8 cellular contexts compared by ENCODE assay signal in the genomic region with DNA sequence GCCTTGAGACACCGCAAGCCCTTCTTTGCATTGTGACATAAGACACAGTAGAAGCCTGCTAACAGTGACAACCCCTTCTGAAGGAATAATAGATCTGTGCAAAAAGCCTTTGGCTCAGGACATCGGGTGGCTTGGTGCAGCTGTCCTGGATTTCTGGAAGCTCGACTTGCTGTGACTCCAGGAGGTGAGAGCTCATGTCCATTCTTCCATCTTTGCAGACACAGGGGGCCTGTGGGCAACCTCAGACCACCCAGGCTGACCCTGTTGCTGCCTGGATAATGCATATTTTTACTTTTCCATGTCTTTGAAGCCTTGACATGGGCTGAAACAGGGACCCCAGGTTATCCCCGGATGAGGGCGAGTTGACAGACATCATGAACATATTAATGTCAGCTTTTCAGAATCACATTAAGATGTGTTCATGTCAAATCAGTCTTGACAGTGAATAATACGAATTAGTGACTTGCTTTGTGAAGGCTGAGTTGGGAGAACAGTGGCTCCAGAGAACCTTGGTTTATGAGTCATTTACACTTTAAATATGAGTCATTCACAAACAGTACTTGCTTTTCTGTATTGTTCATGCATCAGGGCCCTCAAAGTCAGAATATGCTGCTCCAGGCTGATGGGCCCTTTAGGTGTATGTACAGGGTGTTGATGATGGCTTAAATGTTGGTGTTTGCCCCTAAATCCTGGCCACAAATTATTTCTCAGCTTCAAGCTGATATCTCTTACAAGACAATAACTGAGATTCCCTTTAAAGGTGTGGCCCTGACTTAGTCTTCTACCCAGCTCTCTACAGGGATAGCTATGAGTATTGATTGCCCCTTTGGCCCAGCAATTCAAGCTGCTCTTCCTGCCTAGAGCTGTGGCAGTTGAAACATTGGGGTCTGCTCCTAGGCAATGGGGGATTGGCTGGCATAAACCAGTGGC.
DNase-seq lines count a peak whose midpoint lies in the region; ATAC-seq, FAIRE-seq and TF ChIP-seq lines count a peak whose summit lies in the region.

No MANE protein-coding gene starts in this region.

- H3K27me3 ChIP-seq in GM12878 (replicated peaks in 1 of 2; ENCODE audit: control insufficient read depth in 2 of 2, insufficient read depth in 2 of 2, low read length in 1 of 2) = no peaks in the 10 kb centered on the region; a peak in 1 of 4 replicates
- peaks cover 0 to 2% of the 10 kb centered on the region in 2 donors for H3K27me3 ChIP-seq in small intestine (ENCODE audit: control insufficient read depth in 2 of 2, insufficient read depth in 2 of 2, low read length in 2 of 2)

- FAIRE-seq in GM12878 (lab: Jason Lieb, UNC) (no peak), small intestine (lab: Jason Lieb, UNC) (no peak)

- H3K4me3 ChIP-seq in GM12878 = no peak overlapping the region
- H3K4me3 ChIP-seq in small intestine (ENCODE audit: low read depth in 1 of 2, low read length in 2 of 2) = no peak overlapping the region

- RAD21 ChIA-PET in GM12878 (lab: Charles Lee; ENCODE audit: unreplicated experiment) = no interaction called here

- H3K9me3 Mint-ChIP-seq in activated CD8-positive, alpha-beta memory T cell treated with anti-CD3 and anti-CD28 coated beads, Interleukin-2, amount 10 ng/mL, durations not matched to agents 7 days and 5 days (ENCODE audit: low read depth) = peaks cover 11% of the 10 kb centered on the region

- H3K36me3 ChIP-seq in GM12878 (ENCODE audit: control insufficient read depth in 2 of 2, insufficient read depth in 2 of 2, low read length in 1 of 2) = no peaks in the 10 kb centered on the region
- H3K36me3 ChIP-seq in small intestine (ENCODE audit: control insufficient read depth in 2 of 2, insufficient read depth in 2 of 2, low read length in 2 of 2) = no peaks in the 10 kb centered on the region

- H3K9me3 ChIP-seq in GM12878 (replicated peaks; ENCODE audit: control insufficient read depth, insufficient read depth, low read length) = peaks cover 3% of the 10 kb centered on the region; the same call in 2 of the 3 replicates
- H3K9me3 ChIP-seq in small intestine (ENCODE audit: control insufficient read depth, low read depth) = no peaks in the 10 kb centered on the region

- in situ Hi-C loops in GM12878 (cut with MboI) = no loop called here

- SMC1A ChIA-PET in GM12878 (lab: Charles Lee; ENCODE audit: uncharacterized antibody, unreplicated experiment) = interaction anchor here (1.3 to 1.5 kb wide), 2 partner anchors 93 to 221 kb away, joined by 3 to 4 read pairs; no protein-coding TSS in a partner anchor

- H3K4me3 Mint-ChIP-seq in activated CD8-positive, alpha-beta memory T cell treated with anti-CD3 and anti-CD28 coated beads, Interleukin-2, amount 10 ng/mL, durations not matched to agents 7 days and 5 days = no peak overlapping the region

- TF ChIP-seq RAD21 in GM12878 (IDR thresholded peaks at IDR 0.05; ENCODE audit: insufficient read depth, low read depth, low read length) = no peak

- no peak overlapping the region for H3K9ac ChIP-seq in GM12878 (ENCODE audit: control insufficient read depth, insufficient read depth, low read length)

- H3K27ac Mint-ChIP-seq in activated CD8-positive, alpha-beta memory T cell treated with anti-CD3 and anti-CD28 coated beads, Interleukin-2, amount 10 ng/mL, durations not matched to agents 7 days and 5 days = no peak overlapping the region

- BruUV-seq in GM12878 (replicated peaks; lab: Mats Ljungman, UMichigan) = no TSS peak

- POLR2A ChIA-PET in GM12878 (lab: Charles Lee) = no interaction called here

- H3K4me1 ChIP-seq in GM12878 (ENCODE audit: control insufficient read depth, insufficient read depth, low read length) (no peaks in the 10 kb centered on the region), small intestine (ENCODE audit: control insufficient read depth in 2 of 2, insufficient read depth in 1 of 2, low read depth in 1 of 2, low read length in 1 of 2) (peaks cover 0 to 2% of the 10 kb centered on the region in 2 donors)

- no peak overlapping the region for H3K4me2 ChIP-seq in GM12878 (ENCODE audit: control insufficient read depth, insufficient read depth)

- intact Hi-C loops in GM12878 (cut with micrococcal nuclease; ENCODE audit: unreplicated experiment) = loop anchor here (2.0 kb wide), 1 partner anchor 27 kb away; no protein-coding TSS in a partner anchor

- no peaks in the 10 kb centered on the region for H3K79me2 ChIP-seq in GM12878 (ENCODE audit: control insufficient read depth, insufficient read depth, low read length)

- no peak for TF ChIP-seq CTCF in GM12878 (IDR thresholded peaks at IDR 0.05 in 2 of 3, conservative IDR thresholded peaks at IDR 0.05 in 1 of 3; ENCODE audit: control insufficient read depth in 2 of 3, extremely low read depth in 1 of 3, insufficient read depth in 1 of 3, low read depth in 3 of 3, low read length in 3 of 3)

- H2AFZ ChIP-seq in GM12878 (ENCODE audit: control insufficient read depth, low read depth, low read length) = no peak overlapping the region

- ATAC-seq in activated CD8-positive, alpha-beta memory T cell treated with anti-CD3 and anti-CD28 coated beads, Interleukin-2, amount 10 ng/mL, durations not matched to agents 7 days and 5 days = peak; percentile 96
- ATAC-seq in HG03175 (IDR thresholded peaks at IDR 0.05; ENCODE audit: unreplicated experiment) (peak; percentile 76), GM12878 (peak; percentile 93), HG02798 (IDR thresholded peaks at IDR 0.05; ENCODE audit: poor library complexity, unreplicated experiment) (no peak)

- TF ChIP-seq EP300 in GM12878 (IDR thresholded peaks at IDR 0.05; ENCODE audit: borderline replicate concordance in 1 of 2, control insufficient read depth in 1 of 2, low read depth in 2 of 2, low read length in 2 of 2) = no peak

- H3K36me3 Mint-ChIP-seq in activated CD8-positive, alpha-beta memory T cell treated with anti-CD3 and anti-CD28 coated beads, Interleukin-2, amount 10 ng/mL, durations not matched to agents 7 days and 5 days = peaks cover 3% of the 10 kb centered on the region

- CTCF ChIA-PET in activated CD8-positive, alpha-beta memory T cell treated with anti-CD3 and anti-CD28 coated beads, Interleukin-2, amount 10 ng/mL, durations not matched to agents 7 days and 5 days (lab: Charles Lee) = interaction anchor here (1.0 to 1.7 kb wide), 3 partner anchors 9 to 233 kb away, joined by 5 to 7 read pairs (median 6); partner anchors contain the start of gene ULBP3
- CTCF ChIA-PET in GM12878 (lab: Yijun Ruan, JAX) = interaction anchor here (0.7 to 1.1 kb wide), 3 partner anchors 92 to 231 kb away, joined by 3 read pairs; no protein-coding TSS in a partner anchor

- no peak overlapping the region for H3K27ac ChIP-seq in GM12878 (ENCODE audit: control insufficient read depth, insufficient read depth)
- H3K27ac ChIP-seq in small intestine (ENCODE audit: low read depth in 1 of 2, low read length in 1 of 2) = peak overlapping the region in 1 of 2 donors; percentile 25

- peak; percentile 50 for DNase-seq in activated CD8-positive, alpha-beta memory T cell treated with anti-CD3 and anti-CD28 coated beads, Interleukin-2, amount 10 ng/mL, durations not matched to agents 7 days and 5 days
- DNase-seq in activated CD8-positive, alpha-beta memory T cell treated with anti-CD3 and anti-CD28 coated beads for 24 hours = no peak
- no peak for DNase-seq in GM12878 (ENCODE audit: low read depth, low spot score)
- DNase-seq in small intestine = peak; percentile 72
- DNase-seq in stimulated activated naive CD4-positive, alpha-beta T cell (lab: John Stamatoyannopoulos, UW) = no peak
- DNase-seq in NAMALWA (ENCODE audit: low spot score) = no peak

- peaks cover 16% of the 10 kb centered on the region for H3K27me3 Mint-ChIP-seq in activated CD8-positive, alpha-beta memory T cell treated with anti-CD3 and anti-CD28 coated beads, Interleukin-2, amount 10 ng/mL, durations not matched to agents 7 days and 5 days

- no peak for TF ChIP-seq POLR2A in GM12878 (IDR thresholded peaks at IDR 0.05; ENCODE audit: low read depth, low read length)

- H3K4me1 Mint-ChIP-seq in activated CD8-positive, alpha-beta memory T cell treated with anti-CD3 and anti-CD28 coated beads, Interleukin-2, amount 10 ng/mL, durations not matched to agents 7 days and 5 days = peaks cover 15% of the 10 kb centered on the region

- no peaks in the 10 kb centered on the region for H4K20me1 ChIP-seq in GM12878 (ENCODE audit: control insufficient read depth, insufficient read depth)

- 11% methylated on average over 6 of the region's 6 CpGs for WGBS in GM12878 (ENCODE audit: insufficient coverage, insufficient replicate concordance, low lambda C conversion rate, missing lambda C conversion rate)
- WGBS in small intestine, 3 donors = 67 to 80% (median 70%) methylated on average over 6 of the region's 6 CpGs

TF ChIP-seq in GM12878, 131 proteins besides CTCF, POLR2A, EP300 and RAD21 (continues in another document):
- TF ChIP-seq CBX3 (IDR thresholded peaks at IDR 0.05; ENCODE audit: borderline replicate concordance, low read depth) (no peak), MEF2A (IDR thresholded peaks at IDR 0.05; ENCODE audit: insufficient read depth, low read depth, low read length) (no peak), BRCA1 (IDR thresholded peaks at IDR 0.05; ENCODE audit: low read depth, low read length) (no peak), JUNB (IDR thresholded peaks at IDR 0.05) (peak; percentile 78), IRF4 (IDR thresholded peaks at IDR 0.05; ENCODE audit: low read depth, low read length) (peak; percentile 59; the same call in 1 of the 2 replicates)
- TF ChIP-seq, protein P1, sequence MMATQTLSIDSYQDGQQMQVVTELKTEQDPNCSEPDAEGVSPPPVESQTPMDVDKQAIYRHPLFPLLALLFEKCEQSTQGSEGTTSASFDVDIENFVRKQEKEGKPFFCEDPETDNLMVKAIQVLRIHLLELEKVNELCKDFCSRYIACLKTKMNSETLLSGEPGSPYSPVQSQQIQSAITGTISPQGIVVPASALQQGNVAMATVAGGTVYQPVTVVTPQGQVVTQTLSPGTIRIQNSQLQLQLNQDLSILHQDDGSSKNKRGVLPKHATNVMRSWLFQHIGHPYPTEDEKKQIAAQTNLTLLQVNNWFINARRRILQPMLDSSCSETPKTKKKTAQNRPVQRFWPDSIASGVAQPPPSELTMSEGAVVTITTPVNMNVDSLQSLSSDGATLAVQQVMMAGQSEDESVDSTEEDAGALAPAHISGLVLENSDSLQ (IDR thresholded peaks at IDR 0.05) = 0 out of 2 replicates have a peak, but pooled peaks have one; percentile 30

Comparison
In these comparisons a context has a peak if more than half of its experiments do, and no peak if none do; other contexts are left out.
1. DNase-seq: peak in activated CD8-positive, alpha-beta memory T cell treated with anti-CD3 and anti-CD28 coated beads, Interleukin-2, amount 10 ng/mL, durations not matched to agents 7 days and 5 days (single experiment) and small intestine (single experiment); none in activated CD8-positive, alpha-beta memory T cell treated with anti-CD3 and anti-CD28 coated beads for 24 hours (single experiment), GM12878 (single experiment), stimulated activated naive CD4-positive, alpha-beta T cell (0 of 6) and NAMALWA (single experiment).